ENCODE assay signal across 9 cellular contexts in the genomic region with DNA sequence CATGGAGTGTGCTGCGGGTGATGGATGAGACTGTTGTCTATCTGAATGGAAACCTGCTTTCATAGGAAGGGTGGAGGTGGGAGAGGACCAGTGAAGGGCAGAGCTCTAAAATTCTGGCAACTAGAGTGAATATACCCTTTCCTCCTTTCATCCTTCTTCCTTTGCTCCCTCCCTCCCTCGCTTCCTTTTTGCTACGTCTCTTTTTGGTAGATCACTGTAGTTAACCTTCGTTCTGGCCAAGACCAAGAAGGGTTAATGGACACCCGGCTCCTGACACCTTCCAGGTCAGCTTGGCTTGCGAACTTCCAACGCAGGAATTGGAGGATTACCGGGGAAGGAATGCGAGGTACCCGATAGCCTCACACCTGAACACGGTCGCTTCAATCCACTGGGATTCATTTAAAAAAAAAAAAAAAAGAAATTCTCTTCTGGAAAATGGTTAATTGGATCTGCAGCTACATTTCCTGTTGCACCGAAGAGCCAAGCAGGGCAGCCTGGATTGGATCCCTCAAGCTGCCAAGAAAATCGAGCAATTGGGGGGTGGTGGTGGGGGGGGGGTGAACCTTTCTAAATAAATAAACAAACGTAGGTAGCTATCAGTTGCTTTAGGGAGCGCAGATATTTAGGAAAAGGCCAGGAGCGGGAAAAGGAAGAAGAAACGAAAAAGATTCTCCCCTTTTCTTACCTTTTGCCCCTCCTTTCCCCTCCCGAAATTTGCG. TPM values are rescaled to one million over a fixed set of nuclear protein-coding genes. Genes with fewer than 3 reads are reported as not detected.
DNase-seq lines count a peak whose midpoint lies in the region; ATAC-seq and TF ChIP-seq lines count a peak whose summit lies in the region.
"Had no signal": no experiment of that assay in that cellular context is flagged by ENCODE, and none has a peak within 500 bp of the region (broad histone marks: within the 10 kb centered on the region; RNA-seq: fewer than 3 reads in every experiment).

No MANE protein-coding gene starts in this region.

- H3K36me3 ChIP-seq in HUES48 (ENCODE audit: control insufficient read depth, insufficient read depth, low read length) (no peaks in the 10 kb centered on the region), lung (ENCODE audit: control insufficient read depth in 2 of 2, insufficient read depth in 2 of 2, low read length in 2 of 2) (no peaks in the 10 kb centered on the region), stomach (no peaks in the 10 kb centered on the region)

- ATAC-seq in lung (ENCODE audit: insufficient read depth, low FRiP score) (no peak), GM21529 (IDR thresholded peaks at IDR 0.05; ENCODE audit: unreplicated experiment) (no peak), GM19035 (IDR thresholded peaks at IDR 0.05; ENCODE audit: unreplicated experiment) (no peak)

- H3K4me1 ChIP-seq in HUES48 (ENCODE audit: control insufficient read depth, insufficient read depth, low read length), result peaks cover 35% of the 10 kb centered on the region
- H3K4me1 ChIP-seq in lung (ENCODE audit: control insufficient read depth in 2 of 2, insufficient read depth in 2 of 2, low read length in 2 of 2), result peaks cover 0 to 5% of the 10 kb centered on the region in 2 donors
- peaks cover 12 to 61% (median 39%) of the 10 kb centered on the region in 4 donors for H3K4me1 ChIP-seq in stomach

- TF ChIP-seq CTCF in lung (IDR thresholded peaks at IDR 0.05; ENCODE audit: control extremely low read depth, extremely low read depth) (no peak), stomach (IDR thresholded peaks at IDR 0.05) (no peak)

- 13 to 26% methylated on average over 20 of the region's 20 CpGs for WGBS in lung, 2 donors
- 6 to 19% (median 11%) methylated on average over 20 of the region's 20 CpGs for WGBS in stomach, 5 donors

- H3K27me3 ChIP-seq in HUES48 (ENCODE audit: control insufficient read depth, insufficient read depth, low read length), result peaks cover 99% of the 10 kb centered on the region
- peaks cover 5% of the 10 kb centered on the region for H3K27me3 ChIP-seq in lung (ENCODE audit: control insufficient read depth, insufficient read depth)
- peaks cover 0 to 42% (median 13%) of the 10 kb centered on the region in 3 donors for H3K27me3 ChIP-seq in stomach

- H3K4me3 ChIP-seq in HUES48 (ENCODE audit: low read depth, low read length) (peak overlapping the region; percentile 53), lung (peak overlapping the region; percentile 15), stomach (peak overlapping the region; percentile 57 to 80 (median 58))

- TF ChIP-seq POLR2A in stomach (IDR thresholded peaks at IDR 0.05), result no peak

- intact Hi-C loops in stomach (cut with DNase I; ENCODE audit: low total_unique reads), result no loop called here

- no peaks in the 10 kb centered on the region for H3K9me3 ChIP-seq in HUES48 (ENCODE audit: control insufficient read depth, insufficient read depth, low read length)
- H3K9me3 ChIP-seq in lung (ENCODE audit: control insufficient read depth in 2 of 2, insufficient read depth in 1 of 2, low read length in 1 of 2), result no peaks in the 10 kb centered on the region
- H3K9me3 ChIP-seq in stomach, result no peaks in the 10 kb centered on the region

- no peak for TF ChIP-seq EP300 in stomach (IDR thresholded peaks at IDR 0.05)

- no peak overlapping the region for H3K27ac ChIP-seq in HUES48 (ENCODE audit: low read depth, low read length)
- peak overlapping the region in 1 of 2 donors; percentile 86 for H3K27ac ChIP-seq in lung (ENCODE audit: low read depth in 1 of 2, low read length in 1 of 2)
- peak overlapping the region; percentile 93 to 98 (median 96) for H3K27ac ChIP-seq in stomach

- DNase-seq in dermis blood vessel endothelial cell (peak; percentile 32), lung (ENCODE audit: low spot score) (no peak), stomach (no peak), cortex of kidney (lab: John Stamatoyannopoulos, UW) (no peak), NCI-H526 treated with DMSO at 0.1 percent for 48 hours (lab: John Stamatoyannopoulos, UW) (no peak)
- DNase-seq: COR-L47 had no signal

- H3K9ac ChIP-seq in HUES48 (ENCODE audit: low read depth, low read length), result no peak overlapping the region

RNA-seq across cellular contexts. Expression of a gene that starts 9.6 kb away (rescaled TPM):
- total RNA-seq in dermis blood vessel endothelial cell, result 14.0 and 36.6 TPM in 2 replicates
- total RNA-seq in lung, result 10 to 100 TPM; 41.9 to 73.5 TPM
- 10 to 100 TPM; 15.0 to 28.9 TPM for polyA plus RNA-seq in lung
- 10 to 100 TPM; 36.8 to 96.2 (median 63.0) TPM for total RNA-seq in stomach
- polyA plus RNA-seq in stomach, result 10 to 100 TPM; 30.9 to 47.4 (median 39.7) TPM
